18 cellular contexts compared by ENCODE assay signal in genomic region chr9:85038061-85038460, GRCh38.
DNase-seq lines count a peak whose midpoint lies in the region; ATAC-seq, FAIRE-seq and TF ChIP-seq lines count a peak whose summit lies in the region.
"Had no signal": no experiment of that assay in that cellular context is flagged by ENCODE, and none has a peak within 500 bp of the region (broad histone marks: within the 10 kb centered on the region; RNA-seq: fewer than 3 reads in every experiment).

No MANE protein-coding gene starts in this region.

- H3K9me3 Mint-ChIP-seq in astrocyte (ENCODE audit: unreplicated experiment) = no peaks in the 10 kb centered on the region

- ATAC-seq in GM19452 (IDR thresholded peaks at IDR 0.05; ENCODE audit: unreplicated experiment) (no peak), GM19328 (IDR thresholded peaks at IDR 0.05; ENCODE audit: unreplicated experiment) (no peak)
- ATAC-seq: Right ventricle myocardium inferior had no signal

- no peaks in the 10 kb centered on the region for H4K20me1 ChIP-seq in astrocyte (ENCODE audit: insufficient read depth, low read length)

- TF ChIP-seq CTCF in astrocyte (IDR thresholded peaks at IDR 0.05; ENCODE audit: insufficient read depth, low read depth, low read length) (no peak), colonic mucosa (IDR thresholded peaks at IDR 0.05) (no peak)

- H3K79me2 ChIP-seq in astrocyte (ENCODE audit: insufficient read depth, low read length) = no peaks in the 10 kb centered on the region

- no peak overlapping the region for H3K4me3 Mint-ChIP-seq in astrocyte (ENCODE audit: unreplicated experiment)
- H3K4me3 Mint-ChIP-seq: CD4-positive, CD25-positive, alpha-beta regulatory T cell had no signal

- H3K36me3 ChIP-seq in astrocyte (ENCODE audit: insufficient read depth, low read length) (no peaks in the 10 kb centered on the region), colonic mucosa (no peaks in the 10 kb centered on the region)
- H3K36me3 ChIP-seq: HAP-1 had no signal

- H3K27me3 Mint-ChIP-seq in astrocyte (ENCODE audit: low read depth, unreplicated experiment) = no peaks in the 10 kb centered on the region
- H3K27me3 Mint-ChIP-seq: CD4-positive, CD25-positive, alpha-beta regulatory T cell had no signal

- H3K27me3 ChIP-seq in astrocyte (ENCODE audit: insufficient read depth, low read length) = peaks cover 10% of the 10 kb centered on the region
- no peaks in the 10 kb centered on the region for H3K27me3 ChIP-seq in colonic mucosa

- peaks cover 12% of the 10 kb centered on the region for H3K4me1 Mint-ChIP-seq in astrocyte (ENCODE audit: low read depth, unreplicated experiment)
- H3K4me1 Mint-ChIP-seq: CD4-positive, CD25-positive, alpha-beta regulatory T cell had no signal

- intact Hi-C loops in colonic mucosa (cut with DNase I) = no loop called here

- H2AFZ ChIP-seq in astrocyte (ENCODE audit: low read depth, low read length) = no peak overlapping the region

- in situ Hi-C loops in KBM-7 (cut with MboI; ENCODE audit: low pct_unique_long_range_greater_than_20kb, low sequenced_read_pairs) = no loop called here

- no peak overlapping the region for H3K9ac ChIP-seq in astrocyte (ENCODE audit: low read length)
- H3K9ac ChIP-seq in colonic mucosa (ENCODE audit: low read depth in 2 of 2, low read length in 2 of 2) = no peak overlapping the region

- no peaks in the 10 kb centered on the region for H3K36me3 Mint-ChIP-seq in astrocyte (ENCODE audit: low read depth, unreplicated experiment)
- H3K36me3 Mint-ChIP-seq: CD4-positive, CD25-positive, alpha-beta regulatory T cell had no signal

- no peak for FAIRE-seq in astrocyte (lab: Jason Lieb, UNC)
- FAIRE-seq: D721Med, G401.6, GM12891 had no signal

- no peak overlapping the region for H3K4me3 ChIP-seq in astrocyte (ENCODE audit: insufficient read depth, low read depth, low read length)
- H3K4me3 ChIP-seq in colonic mucosa = no peak overlapping the region
- H3K4me3 ChIP-seq: HAP-1 had no signal

- H3K4me1 ChIP-seq in astrocyte (ENCODE audit: insufficient read depth, low read length) (no peaks in the 10 kb centered on the region), colonic mucosa (no peaks in the 10 kb centered on the region)
- H3K4me1 ChIP-seq: HAP-1 had no signal

- H3K27ac ChIP-seq in astrocyte (ENCODE audit: low read depth, low read length) = no peak overlapping the region
- no peak overlapping the region for H3K27ac ChIP-seq in colonic mucosa

- peak; percentile 93 for DNase-seq in Ammon's horn (ENCODE audit: low spot score)
- DNase-seq in astrocyte (ENCODE audit: low read depth) = no peak
- peak; percentile 96 for DNase-seq in globus pallidus (ENCODE audit: low spot score)
- peak in 46 of 56 donors; percentile 4 to 84 (median 50) for DNase-seq in nucleus accumbens (lab: John Stamatoyannopoulos, UW)
- DNase-seq in colonic mucosa = no peak
- no peak for DNase-seq in KBM-7
- DNase-seq: 8988T; CD4-positive, CD25-positive, alpha-beta regulatory T cell; DMS79 treated with DMSO at 0.1 percent for 48 hours; NCI-H187 treated with DMSO at 0.1 percent for 48 hours; NCI-H446 had no signal

- H3K27ac Mint-ChIP-seq in astrocyte (ENCODE audit: unreplicated experiment) = peak overlapping the region; percentile 4
- H3K27ac Mint-ChIP-seq: CD4-positive, CD25-positive, alpha-beta regulatory T cell had no signal

- no peak overlapping the region for H3K4me2 ChIP-seq in astrocyte (ENCODE audit: low read length)

- H3K9me3 ChIP-seq in astrocyte (ENCODE audit: insufficient read depth, low read depth, low read length) (no peaks in the 10 kb centered on the region), colonic mucosa (no peaks in the 10 kb centered on the region)
- H3K9me3 ChIP-seq: HAP-1 had no signal

Comparison
In these comparisons a context has a peak if more than half of its experiments do, and no peak if none do; other contexts are left out.
1. DNase-seq: peak in Ammon's horn (single experiment), globus pallidus (single experiment) and nucleus accumbens (46 of 56); none in astrocyte (single experiment), colonic mucosa (single experiment) and KBM-7 (single experiment).